Comparison of ENCODE assay signal across 1 cellular context in the genomic region with DNA sequence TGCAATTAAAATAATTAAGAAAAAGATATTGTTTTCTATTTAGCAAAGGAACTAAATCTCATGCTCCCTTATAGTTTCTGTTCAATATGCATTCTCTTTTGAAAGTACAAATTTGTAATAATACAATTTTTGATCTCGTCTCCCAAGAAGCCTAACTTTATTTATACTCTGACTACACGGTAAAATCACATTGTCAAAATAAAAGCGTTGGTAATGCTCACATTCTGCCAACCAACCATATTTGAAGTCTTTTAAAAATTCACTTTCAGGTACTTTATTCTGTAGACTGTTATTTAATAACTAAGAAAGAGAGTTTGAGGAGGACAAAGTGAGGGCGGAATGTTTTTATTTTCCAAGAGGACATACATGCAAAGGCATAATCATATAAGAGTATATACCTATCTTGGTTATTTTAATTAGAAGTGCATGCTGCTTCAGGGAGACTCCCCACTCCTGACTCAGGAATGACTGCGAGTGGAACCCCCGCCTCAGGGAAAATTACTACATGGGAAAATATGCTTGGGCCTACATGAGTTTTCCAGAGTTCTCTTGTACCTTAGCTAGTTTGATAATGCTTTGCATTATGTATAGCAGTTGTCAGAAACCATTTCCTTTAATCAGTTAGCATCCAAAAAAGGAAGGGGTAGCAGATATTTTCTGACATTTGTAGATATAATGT.
TF ChIP-seq lines count a peak whose summit lies in the region.

No MANE protein-coding gene starts in this region.

TF ChIP-seq in endothelial cell of umbilical vein, 7 proteins besides CTCF, POLR2A, EP300 and RAD21 (continued from another document):
- TF ChIP-seq, protein P1, sequence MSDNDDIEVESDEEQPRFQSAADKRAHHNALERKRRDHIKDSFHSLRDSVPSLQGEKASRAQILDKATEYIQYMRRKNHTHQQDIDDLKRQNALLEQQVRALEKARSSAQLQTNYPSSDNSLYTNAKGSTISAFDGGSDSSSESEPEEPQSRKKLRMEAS (IDR thresholded peaks at IDR 0.05; ENCODE audit: insufficient read depth, insufficient read length): no peak
- TF ChIP-seq EZH2 (IDR thresholded peaks at IDR 0.05; ENCODE audit: borderline replicate concordance, low read depth, low read length, severe bottlenecking): no peak
- TF ChIP-seq MYC (IDR thresholded peaks at IDR 0.05; ENCODE audit: low read depth, low read length): no peak
TF ChIP-seq in endothelial cell of umbilical vein: peak in this region for 0.
